Comparison of ENCODE assay signal across 8 cellular contexts in the genomic region with DNA sequence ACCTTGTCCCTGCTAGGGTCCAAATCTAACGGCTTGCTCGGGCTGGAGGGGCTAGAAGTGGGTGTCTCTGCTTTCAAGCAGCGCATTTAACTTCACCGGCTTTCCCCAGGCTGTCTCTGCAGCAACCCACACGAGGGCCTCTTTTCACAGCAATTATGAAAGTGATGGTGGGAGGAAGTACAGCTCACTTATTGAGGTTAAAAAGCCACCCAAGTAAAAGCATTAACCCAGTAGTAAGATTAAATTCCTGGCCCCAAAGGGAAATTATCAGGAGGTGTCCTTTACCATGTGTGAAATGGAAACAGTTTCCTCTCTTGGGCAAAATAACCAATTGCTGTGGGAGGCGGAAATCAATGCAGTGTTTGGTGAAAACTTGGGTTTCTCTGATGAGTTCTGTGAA. TPM values are rescaled to one million over a fixed set of nuclear protein-coding genes. Genes with fewer than 3 reads are reported as not detected.
DNase-seq lines count a peak whose midpoint lies in the region; ATAC-seq and TF ChIP-seq lines count a peak whose summit lies in the region.

No MANE protein-coding gene starts in this region.

- H3K27ac ChIP-seq in CD4-positive, CD25-positive, alpha-beta regulatory T cell (ENCODE audit: insufficient read depth, low read length, poor library complexity, severe bottlenecking), result no peak overlapping the region
- no peak overlapping the region for H3K27ac ChIP-seq in aorta (ENCODE audit: low read depth in 1 of 2, low read length in 2 of 2)
- H3K27ac ChIP-seq in PC-3 (ENCODE audit: low read length), result no peak overlapping the region

- POLR2A ChIA-PET in PC-3 (lab: Charles Lee; ENCODE audit: unreplicated experiment), result no interaction called here

- no peaks in the 10 kb centered on the region for H3F3A ChIP-seq in PC-3 (ENCODE audit: low read length, unreplicated experiment)

- H3K27me3 ChIP-seq in CD4-positive, CD25-positive, alpha-beta regulatory T cell (ENCODE audit: control insufficient read depth, insufficient read depth, low read length), result no peaks in the 10 kb centered on the region
- H3K27me3 ChIP-seq in aorta (ENCODE audit: control insufficient read depth in 1 of 2, insufficient read depth in 2 of 2, low read length in 1 of 2) (no peaks in the 10 kb centered on the region), PC-3 (ENCODE audit: low read length) (no peaks in the 10 kb centered on the region)

- H2AFZ ChIP-seq in PC-3 (ENCODE audit: low read length), result no peak overlapping the region

- 54 to 65% methylated on average over 6 of the region's 6 CpGs for WGBS in aorta, 2 donors

- CTCF ChIA-PET in Calu3 (lab: Charles Lee), result interaction anchor here (1.3 kb wide), 1 partner anchor 13 kb away, joined by 3 read pairs; no protein-coding TSS in a partner anchor
- CTCF ChIA-PET in PC-3 (lab: Charles Lee), result no interaction called here

- peaks cover 6% of the 10 kb centered on the region for H3K27me3 Mint-ChIP-seq in CD4-positive, CD25-positive, alpha-beta regulatory T cell
- H3K27me3 Mint-ChIP-seq in Calu3 (ENCODE audit: unreplicated experiment), result no peaks in the 10 kb centered on the region

- peaks cover 11 to 20% (median 16%) of the 10 kb centered on the region in 4 donors for H3K4me1 Mint-ChIP-seq in CD4-positive, CD25-positive, alpha-beta regulatory T cell
- H3K4me1 Mint-ChIP-seq in Calu3 (ENCODE audit: low read depth, unreplicated experiment), result no peaks in the 10 kb centered on the region

- peak overlapping the region in 2 of 4 donors; percentile 25 to 57 for H3K4me3 Mint-ChIP-seq in CD4-positive, CD25-positive, alpha-beta regulatory T cell
- H3K4me3 Mint-ChIP-seq in Calu3 (ENCODE audit: low read depth, unreplicated experiment), result no peak overlapping the region

- DNase-seq in CD4-positive, CD25-positive, alpha-beta regulatory T cell, result peak in 2 of 3 donors; percentile 9 to 60
- DNase-seq in SIG-M5 treated with dmso at 0.1 percent for 504 hours (lab: John Stamatoyannopoulos, UW; ENCODE audit: unreplicated experiment) (peak; percentile 65), fibroblast of villous mesenchyme (ENCODE audit: low read depth) (peak; percentile 14), aorta (no peak), NCI-H2029 treated with DMSO at 0.1 percent for 48 hours (lab: John Stamatoyannopoulos, UW) (no peak), Calu3 (no peak), PC-3 (no peak)

- no peak overlapping the region for H3K4me2 ChIP-seq in PC-3 (ENCODE audit: low read length)

- H3K27ac Mint-ChIP-seq in CD4-positive, CD25-positive, alpha-beta regulatory T cell, result peak overlapping the region in 2 of 3 donors; percentile 6 to 78
- H3K27ac Mint-ChIP-seq in Calu3 (ENCODE audit: unreplicated experiment), result no peak overlapping the region

- no peaks in the 10 kb centered on the region for H3K9me2 ChIP-seq in PC-3 (replicated peaks; ENCODE audit: low read length)

- peak overlapping the region; percentile 47 for H3K4me3 ChIP-seq in CD4-positive, CD25-positive, alpha-beta regulatory T cell (ENCODE audit: low read depth, low read length)
- H3K4me3 ChIP-seq in fibroblast of villous mesenchyme (ENCODE audit: low read depth, low read length) (no peak overlapping the region), aorta (ENCODE audit: low read length in 2 of 2) (no peak overlapping the region), PC-3 (ENCODE audit: low read length) (no peak overlapping the region)

- peak; percentile 61 to 66 for ATAC-seq in CD4-positive, CD25-positive, alpha-beta regulatory T cell (ENCODE audit: low read depth in 2 of 2)
- ATAC-seq in GM21447 (IDR thresholded peaks at IDR 0.05; ENCODE audit: unreplicated experiment) (peak; percentile 86), aorta (ENCODE audit: low FRiP score) (no peak), PC-3 (no peak)

- intact Hi-C loops in aorta (cut with DNase I), result no loop called here
- intact Hi-C loops in Calu3 (cut with micrococcal nuclease; ENCODE audit: unreplicated experiment), result no loop called here
- intact Hi-C loops in PC-3 (cut with micrococcal nuclease), result no loop called here

- H3K36me3 ChIP-seq in CD4-positive, CD25-positive, alpha-beta regulatory T cell (ENCODE audit: control insufficient read depth, insufficient read depth, low read length), result no peaks in the 10 kb centered on the region
- H3K36me3 ChIP-seq in aorta (ENCODE audit: control insufficient read depth in 1 of 2, insufficient read depth in 2 of 2, low read length in 1 of 2) (no peaks in the 10 kb centered on the region), PC-3 (ENCODE audit: low read depth, low read length) (no peaks in the 10 kb centered on the region)

- TF ChIP-seq CTCF in fibroblast of villous mesenchyme (IDR thresholded peaks at IDR 0.05; ENCODE audit: insufficient read depth, low read depth, low read length) (no peak), Calu3 (IDR thresholded peaks at IDR 0.05; ENCODE audit: unreplicated experiment) (no peak), PC-3 (conservative IDR thresholded peaks at IDR 0.05; ENCODE audit: low read depth, low read length) (no peak)

- BruUV-seq in Calu3 (replicated peaks; lab: Mats Ljungman, UMichigan) (no TSS peak), PC-3 (replicated peaks; lab: Mats Ljungman, UMichigan) (no TSS peak)

- no peaks in the 10 kb centered on the region for H4K20me1 ChIP-seq in PC-3 (ENCODE audit: low read length)

- peaks cover 14% of the 10 kb centered on the region for H3K4me1 ChIP-seq in CD4-positive, CD25-positive, alpha-beta regulatory T cell (ENCODE audit: control insufficient read depth, insufficient read depth, low read length, poor library complexity, severe bottlenecking)
- no peaks in the 10 kb centered on the region for H3K4me1 ChIP-seq in aorta (ENCODE audit: control insufficient read depth in 1 of 2, insufficient read depth in 2 of 2, low read length in 2 of 2)
- no peaks in the 10 kb centered on the region for H3K4me1 ChIP-seq in PC-3 (ENCODE audit: insufficient read depth, low read length)

- H3K9me3 Mint-ChIP-seq in CD4-positive, CD25-positive, alpha-beta regulatory T cell, result no peaks in the 10 kb centered on the region
- no peaks in the 10 kb centered on the region for H3K9me3 Mint-ChIP-seq in Calu3 (ENCODE audit: low read depth, unreplicated experiment)

- no peak overlapping the region for H3K9ac ChIP-seq in PC-3 (ENCODE audit: low read length)

- no peaks in the 10 kb centered on the region for H3K9me3 ChIP-seq in CD4-positive, CD25-positive, alpha-beta regulatory T cell (ENCODE audit: control insufficient read depth in 2 of 2, low read length in 2 of 2)
- H3K9me3 ChIP-seq in aorta (ENCODE audit: control insufficient read depth, low read length), result no peaks in the 10 kb centered on the region
- no peaks in the 10 kb centered on the region for H3K9me3 ChIP-seq in PC-3 (ENCODE audit: low read length)

- no peaks in the 10 kb centered on the region for H3K79me2 ChIP-seq in PC-3 (ENCODE audit: low read length)

- H3K36me3 Mint-ChIP-seq in CD4-positive, CD25-positive, alpha-beta regulatory T cell, result no peaks in the 10 kb centered on the region
- H3K36me3 Mint-ChIP-seq in Calu3 (ENCODE audit: insufficient read depth, unreplicated experiment), result no peaks in the 10 kb centered on the region

RNA-seq across cellular contexts. Expression of a gene that starts 41.1 kb away (rescaled TPM):
- 46.6 TPM for total RNA-seq in CD4-positive, CD25-positive, alpha-beta regulatory T cell
- polyA plus RNA-seq in CD4-positive, CD25-positive, alpha-beta regulatory T cell, result 10 to 100 TPM; 39.0 to 54.1 (median 47.2) TPM
- 72.2 and 88.9 TPM in 2 replicates for total RNA-seq in fibroblast of villous mesenchyme
- 10 to 100 TPM; 75.6 to 81.5 TPM for total RNA-seq in aorta
- 100 to 1,000 TPM in 1 of 2 donors, 10 to 100 TPM in 1; 87.9 to 120 TPM for polyA plus RNA-seq in aorta
- 110 and 114 TPM in 2 replicates for total RNA-seq in Calu3 (2022)
- 99.3 and 114 TPM in 2 replicates for total RNA-seq in PC-3 (2014; rRNA removed)

RNA-seq across cellular contexts. Expression of a gene that starts 45.5 kb away (rescaled TPM):
- not detected for total RNA-seq in CD4-positive, CD25-positive, alpha-beta regulatory T cell
- polyA plus RNA-seq in CD4-positive, CD25-positive, alpha-beta regulatory T cell, result not detected
- total RNA-seq in fibroblast of villous mesenchyme, result 1.6 and 1.7 TPM in 2 replicates
- total RNA-seq in aorta, result 1 to 10 TPM; 6.1 to 7.4 TPM
- polyA plus RNA-seq in aorta, result 1 to 10 TPM in 1 of 2 donors, under 1 TPM in 1; 0.50 to 2.6 TPM
- 6.2 and 10.4 TPM in 2 replicates for total RNA-seq in Calu3 (2022)
- 1.1 and 1.9 TPM in 2 replicates for total RNA-seq in PC-3 (2014; rRNA removed)

RNA-seq across cellular contexts. Expression of a gene that starts 57.2 kb away (rescaled TPM):
- 0.25 TPM for total RNA-seq in CD4-positive, CD25-positive, alpha-beta regulatory T cell
- under 1 TPM in 3 of 4 donors, not detected in 1; 0.13 to 0.64 (median 0.18) TPM for polyA plus RNA-seq in CD4-positive, CD25-positive, alpha-beta regulatory T cell
- under 0.01 and 0.32 TPM in 2 replicates for total RNA-seq in fibroblast of villous mesenchyme
- total RNA-seq in aorta, result not detected
- polyA plus RNA-seq in aorta, result not detected
- 0.29 and 0.71 TPM in 2 replicates for total RNA-seq in Calu3 (2022)
- not detected in 2 replicates for total RNA-seq in PC-3 (2014; rRNA removed)

Comparison
In these comparisons a context has a peak if more than half of its experiments do, and no peak if none do; other contexts are left out.
1. ATAC-seq: peak in CD4-positive, CD25-positive, alpha-beta regulatory T cell (2 of 2) and GM21447 (single experiment); none in aorta (single experiment) and PC-3 (single experiment).
2. DNase-seq: peak in CD4-positive, CD25-positive, alpha-beta regulatory T cell (2 of 3), SIG-M5 treated with dmso at 0.1 percent for 504 hours (single experiment) and fibroblast of villous mesenchyme (single experiment); none in aorta (0 of 2), NCI-H2029 treated with DMSO at 0.1 percent for 48 hours (single experiment), Calu3 (single experiment) and PC-3 (single experiment).